ENCODE assay signal across 8 cellular contexts in genomic region chr5:56270568-56271392, GRCh38. TPM values are rescaled to one million over a fixed set of nuclear protein-coding genes. Genes with fewer than 3 reads are reported as not detected.
DNase-seq lines count a peak whose midpoint lies in the region; ATAC-seq, FAIRE-seq and TF ChIP-seq lines count a peak whose summit lies in the region.

No MANE protein-coding gene starts in this region.

- H3K27ac ChIP-seq in kidney (ENCODE audit: low read depth in 2 of 2, low read length in 2 of 2): peak overlapping the region in 1 of 2 donors; percentile 26

- no peaks in the 10 kb centered on the region for H3K27me3 Mint-ChIP-seq in activated B cell treated with CpG ODN at 0.5 μM for 24 hours

- H3K36me3 ChIP-seq in bronchial epithelial cell (ENCODE audit: control insufficient read depth, insufficient read depth, low read length) (no peaks in the 10 kb centered on the region), kidney (ENCODE audit: control insufficient read depth in 1 of 2, insufficient read depth in 2 of 2, low read length in 2 of 2) (no peaks in the 10 kb centered on the region)

- peaks cover 23% of the 10 kb centered on the region for H3K4me1 Mint-ChIP-seq in activated B cell treated with CpG ODN at 0.5 μM for 24 hours

- H3K27me3 ChIP-seq in bronchial epithelial cell (ENCODE audit: control insufficient read depth, insufficient read depth, low read length): no peaks in the 10 kb centered on the region

- CTCF ChIA-PET in AG04449 (lab: Yijun Ruan, JAX) (interaction anchor here (0.6 to 13.3 kb wide), 56 partner anchors 9 to 630 kb away, joined by 3 to 412 read pairs (median 4); no protein-coding TSS in a partner anchor), activated B cell treated with CpG ODN at 0.5 μM for 24 hours (lab: Charles Lee) (interaction anchor here (0.6 to 8.4 kb wide), 46 partner anchors 15 to 949 kb away, joined by 3 to 240 read pairs (median 5); no protein-coding TSS in a partner anchor)

- no peaks in the 10 kb centered on the region for H3K9me3 Mint-ChIP-seq in activated B cell treated with CpG ODN at 0.5 μM for 24 hours

- ATAC-seq in GM18858 (IDR thresholded peaks at IDR 0.05; ENCODE audit: unreplicated experiment) (peak; percentile 79), HG03060 (IDR thresholded peaks at IDR 0.05; ENCODE audit: low read depth, unreplicated experiment) (peak; percentile 47), activated B cell treated with CpG ODN at 0.5 μM for 24 hours (ENCODE audit: low read depth) (peak; percentile 98)

- H3K4me3 Mint-ChIP-seq in activated B cell treated with CpG ODN at 0.5 μM for 24 hours: peak overlapping the region; percentile 49

- intact Hi-C loops in activated B cell treated with CpG ODN at 0.5 μM for 24 hours (cut with micrococcal nuclease) (loop anchor here (1.0 to 10.0 kb wide), 11 partner anchors 143 to 951 kb away; no protein-coding TSS in a partner anchor), kidney (cut with DNase I) (loop anchor here (5.0 kb wide), 1 partner anchor 567 kb away; no protein-coding TSS in a partner anchor)

- TF ChIP-seq CTCF in AG04449 (IDR thresholded peaks at IDR 0.05; ENCODE audit: insufficient read depth, low read length, missing control alignments) (peak; percentile 100), activated B cell treated with CpG ODN at 0.5 μM for 24 hours (IDR thresholded peaks at IDR 0.05) (peak; percentile 73), bronchial epithelial cell (IDR thresholded peaks at IDR 0.05; ENCODE audit: insufficient read depth, low read length, severe bottlenecking) (peak; percentile 99), kidney (IDR thresholded peaks at IDR 0.05; ENCODE audit: borderline replicate concordance, extremely low read depth, insufficient read depth) (peak; percentile 99)

- H3K36me3 Mint-ChIP-seq in activated B cell treated with CpG ODN at 0.5 μM for 24 hours (ENCODE audit: low read depth): no peaks in the 10 kb centered on the region

- FAIRE-seq in bronchial epithelial cell (lab: Jason Lieb, UNC) (peak; percentile 87), kidney (lab: Jason Lieb, UNC) (peak; percentile 58)

- no peak overlapping the region for H3K9ac ChIP-seq in kidney (ENCODE audit: low read length in 2 of 2)

- peak overlapping the region; percentile 37 for H3K27ac Mint-ChIP-seq in activated B cell treated with CpG ODN at 0.5 μM for 24 hours

- H3K4me3 ChIP-seq in AG04449 (ENCODE audit: low read depth, low read length) (no peak overlapping the region), bronchial epithelial cell (ENCODE audit: low read depth, low read length) (no peak overlapping the region), kidney (ENCODE audit: low read length in 2 of 2) (no peak overlapping the region)

- peaks cover 5 to 6% of the 10 kb centered on the region in 2 donors for H3K4me1 ChIP-seq in kidney (ENCODE audit: control insufficient read depth in 1 of 2, insufficient read depth in 1 of 2, low read depth in 1 of 2, low read length in 2 of 2)

- POLR2A ChIA-PET in AG04449 (lab: Yijun Ruan, JAX): interaction anchor here (0.9 kb wide), 1 partner anchor 567 kb away, joined by 5 read pairs; no protein-coding TSS in a partner anchor
- POLR2A ChIA-PET in activated B cell treated with CpG ODN at 0.5 μM for 24 hours (lab: Charles Lee): interaction anchor here (0.6 to 3.1 kb wide), 11 partner anchors 58 to 903 kb away, joined by 3 to 17 read pairs (median 4); partner anchors contain the start of gene GPBP1

- DNase-seq in AG04449 (ENCODE audit: low read depth, low spot score) (peak; percentile 69), NCI-H2196 treated with DMSO at 0.1 percent for 48 hours (lab: John Stamatoyannopoulos, UW; ENCODE audit: unreplicated experiment) (peak; percentile 14), activated B cell treated with CpG ODN at 0.5 μM for 24 hours (peak; percentile 60), bronchial epithelial cell (ENCODE audit: low read depth) (peak; percentile 69), kidney (peak; percentile 93)
- peak; percentile 81 to 85 for DNase-seq in stimulated activated CD4-positive, alpha-beta T cell treated with anti-CD3 and anti-CD28 coated beads, Interleukin-2, amount 100 ng/mL, for 24 hours

- H3K9me3 ChIP-seq in kidney (ENCODE audit: control insufficient read depth in 1 of 2, low read length in 2 of 2): no peaks in the 10 kb centered on the region

RNA-seq across cellular contexts. Expression of gene ANKRD55, which starts 37.6 kb away (rescaled TPM):
- total RNA-seq in activated B cell treated with CpG ODN at 0.5 μM for 24 hours (not detected in 2 replicates), bronchial epithelial cell (not detected in 2 replicates), kidney (1.2 TPM)
- 0.26 TPM for polyA plus RNA-seq in kidney (ENCODE audit: insufficient read depth, low read depth, low replicate concordance)

Comparison
In these comparisons a context has a peak if more than half of its experiments do, and no peak if none do; other contexts are left out.
1. DNase-seq: peak in every context shown above with its lines; median percentile 93 in kidney; 83 in stimulated activated CD4-positive, alpha-beta T cell treated with anti-CD3 and anti-CD28 coated beads, Interleukin-2, amount 100 ng/mL, for 24 hours; 69 in AG04449; 69 in bronchial epithelial cell; 60 in activated B cell treated with CpG ODN at 0.5 μM for 24 hours; 14 in NCI-H2196 treated with DMSO at 0.1 percent for 48 hours.
2. ATAC-seq: peak in every context shown above with its lines; median percentile 98 in activated B cell treated with CpG ODN at 0.5 μM for 24 hours; 79 in GM18858; 47 in HG03060.